ENCODE assay signal across 6 cellular contexts in genomic region chr13:54132720-54133119, GRCh38.
DNase-seq lines count a peak whose midpoint lies in the region; ATAC-seq and TF ChIP-seq lines count a peak whose summit lies in the region.
"Not testable (repeated sequence)": the region's sequence is repeated elsewhere in the genome, so short reads cannot be mapped to it uniquely, and the experiment has no call there.

No MANE protein-coding gene starts in this region.

- H3K4me1 ChIP-seq in GM23338 (ENCODE audit: insufficient read depth), result peaks cover 26% of the 10 kb centered on the region
- peaks cover 13% of the 10 kb centered on the region for H3K4me1 ChIP-seq in HUES48 (ENCODE audit: control insufficient read depth, insufficient read depth, low read length)
- not testable (repeated sequence) for H3K4me1 ChIP-seq in endodermal cell (ENCODE audit: control insufficient read depth, insufficient read depth, low read length); iPS DF 6.9 (ENCODE audit: control insufficient read depth, insufficient read depth, low read length); iPS-20b (ENCODE audit: insufficient read depth, low read length)

- peak overlapping the region; percentile 40; the same call in 1 of the 2 replicates for H3K9ac ChIP-seq in HUES48 (ENCODE audit: low read depth, low read length)
- peak overlapping the region; percentile 94 for H3K9ac ChIP-seq in endodermal cell (ENCODE audit: extremely low read depth, low read length, poor library complexity, severe bottlenecking)
- not testable (repeated sequence) for H3K9ac ChIP-seq in iPS-20b (ENCODE audit: low read depth, low read length)

- H2AFZ ChIP-seq in GM23338, result not testable (repeated sequence)

- H3K9me2 ChIP-seq in GM23338 (ENCODE audit: insufficient read depth), result not testable (repeated sequence)

- H3K36me3 Mint-ChIP-seq in GM23338 (ENCODE audit: low read depth) (peaks cover 47% of the 10 kb centered on the region), WTC11 (peaks cover 50% of the 10 kb centered on the region), endodermal cell (ENCODE audit: low read depth) (peaks cover 22% of the 10 kb centered on the region)

- H3K9me3 ChIP-seq in HUES48 (ENCODE audit: control insufficient read depth, insufficient read depth, low read length); endodermal cell (ENCODE audit: control insufficient read depth, low read length); iPS DF 6.9 (ENCODE audit: control insufficient read depth, insufficient read depth, low read length); iPS-20b (ENCODE audit: insufficient read depth, low read depth, low read length): not testable (repeated sequence)

- peak overlapping the region; percentile 35 for H3K27ac Mint-ChIP-seq in GM23338
- H3K27ac Mint-ChIP-seq in WTC11, result peak overlapping the region; percentile 94
- H3K27ac Mint-ChIP-seq in endodermal cell, result peak overlapping the region; percentile 99

- H3K27ac ChIP-seq in GM23338 (ENCODE audit: low read depth) (peak overlapping the region; percentile 78; the same call in 1 of the 2 replicates), HUES48 (ENCODE audit: low read depth, low read length) (peak overlapping the region; percentile 61)
- H3K27ac ChIP-seq in endodermal cell (ENCODE audit: low read depth, low read length); iPS DF 6.9 (ENCODE audit: low read length); iPS-20b (ENCODE audit: low read length): not testable (repeated sequence)

- not testable (repeated sequence) for H4K20me1 ChIP-seq in GM23338 (replicated peaks; ENCODE audit: insufficient read depth)

- DNase-seq in GM23338 (ENCODE audit: low spot score); WTC11 (ENCODE audit: low spot score); iPS DF 6.9 (ENCODE audit: low read depth, low spot score): not testable (repeated sequence)
- peak; percentile 83 for DNase-seq in endodermal cell

- ATAC-seq in GM23338 (peak; percentile 31; the same call in 1 of the 3 replicates), WTC11 (peak; percentile 51; the same call in 1 of the 2 replicates)

- not testable (repeated sequence) for H3K4me2 ChIP-seq in GM23338

- H3K27me3 ChIP-seq in GM23338 (ENCODE audit: insufficient read depth); HUES48 (ENCODE audit: control insufficient read depth, insufficient read depth, low read length); endodermal cell (ENCODE audit: control insufficient read depth, insufficient read depth, low read length, poor library complexity, severe bottlenecking); iPS DF 6.9 (ENCODE audit: control insufficient read depth, insufficient read depth, low read length); iPS-20b (ENCODE audit: insufficient read depth, low read length): not testable (repeated sequence)

- WGBS in endodermal cell (ENCODE audit: insufficient coverage in 1 of 2, insufficient read length in 1 of 2), 2 experiments, result 25% methylated on average over 7 to 9 of the region's 9 CpGs
- no CpG with 5 or more reads among the region's 9 CpGs for WGBS in iPS DF 6.9 (ENCODE audit: insufficient coverage, insufficient read length)

- H3K4me3 ChIP-seq in GM23338 (peak overlapping the region; percentile 39; the same call in 1 of the 2 replicates), HUES48 (ENCODE audit: low read depth, low read length) (peak overlapping the region; percentile 61), endodermal cell (ENCODE audit: low read length) (peak overlapping the region; percentile 93), iPS DF 6.9 (ENCODE audit: low read length) (peak overlapping the region; percentile 27; the same call in 1 of the 2 replicates), iPS-20b (ENCODE audit: low read length) (peak overlapping the region; percentile 49)

- H3K9me3 Mint-ChIP-seq in GM23338, result peaks cover 16% of the 10 kb centered on the region
- H3K9me3 Mint-ChIP-seq in WTC11, endodermal cell: not testable (repeated sequence)

- H3K4me1 Mint-ChIP-seq in GM23338 (peaks cover 33% of the 10 kb centered on the region), WTC11 (peaks cover 72% of the 10 kb centered on the region), endodermal cell (peaks cover 59% of the 10 kb centered on the region)

- CTCF ChIA-PET in WTC11 (lab: Charles Lee), result not testable (repeated sequence)

- not testable (repeated sequence) for H3K36me3 ChIP-seq in GM23338 (ENCODE audit: insufficient read depth); HUES48 (ENCODE audit: control insufficient read depth, insufficient read depth, low read length); iPS DF 6.9 (ENCODE audit: control insufficient read depth, insufficient read depth, low read length); iPS-20b (ENCODE audit: insufficient read depth, low read depth, low read length)
- peaks cover 21% of the 10 kb centered on the region for H3K36me3 ChIP-seq in endodermal cell (ENCODE audit: control insufficient read depth, insufficient read depth, low read length)

- not testable (repeated sequence) for H3K79me2 ChIP-seq in GM23338 (replicated peaks; ENCODE audit: insufficient read depth)

- POLR2A ChIA-PET in WTC11 (lab: Charles Lee), result not testable (repeated sequence)

- H3K27me3 Mint-ChIP-seq in GM23338 (ENCODE audit: insufficient read depth, low read depth, poor library complexity) (peaks cover 11% of the 10 kb centered on the region), WTC11 (ENCODE audit: low read depth) (peaks cover 10% of the 10 kb centered on the region; the same call in 1 of the 2 replicates)
- H3K27me3 Mint-ChIP-seq in endodermal cell (ENCODE audit: insufficient read depth), result not testable (repeated sequence)

- not testable (repeated sequence) for H3F3A ChIP-seq in GM23338 (replicated peaks; ENCODE audit: low read depth)

- H3K4me3 Mint-ChIP-seq in GM23338 (peak overlapping the region; percentile 36; the same call in 2 of the 3 replicates), WTC11 (peak overlapping the region; percentile 81), endodermal cell (peak overlapping the region; percentile 93)

- TF ChIP-seq CTCF in GM23338 (conservative IDR thresholded peaks at IDR 0.05; ENCODE audit: low read depth in 2 of 2); WTC11 (IDR thresholded peaks at IDR 0.05); endodermal cell (conservative IDR thresholded peaks at IDR 0.05): not testable (repeated sequence)

TF ChIP-seq in GM23338, 12 proteins besides CTCF, POLR2A, EP300 and RAD21:
- TF ChIP-seq NANOG (IDR thresholded peaks at IDR 0.05; ENCODE audit: borderline replicate concordance), result 0 out of 2 replicates have a peak, but pooled peaks have one; percentile 42

TF ChIP-seq in WTC11, 78 proteins besides CTCF, POLR2A, EP300 and RAD21:
- TF ChIP-seq ETV6 (CRISPR knock-in tag; IDR thresholded peaks at IDR 0.05), result 0 out of 2 replicates have a peak, but pooled peaks have one; percentile 16

Comparison
In these comparisons a context has a peak if more than half of its experiments do, and no peak if none do; other contexts are left out.
1. H3K4me3 ChIP-seq: peak in every context shown above with its lines; median percentile 93 in endodermal cell; 61 in HUES48; 49 in iPS-20b; 39 in GM23338; 27 in iPS DF 6.9.
2. H3K27ac Mint-ChIP-seq: peak in every context shown above with its lines; median percentile 99 in endodermal cell; 94 in WTC11; 35 in GM23338.
3. H3K4me3 Mint-ChIP-seq: peak in every context shown above with its lines; median percentile 93 in endodermal cell; 81 in WTC11; 36 in GM23338.